In the genomic region with DNA sequence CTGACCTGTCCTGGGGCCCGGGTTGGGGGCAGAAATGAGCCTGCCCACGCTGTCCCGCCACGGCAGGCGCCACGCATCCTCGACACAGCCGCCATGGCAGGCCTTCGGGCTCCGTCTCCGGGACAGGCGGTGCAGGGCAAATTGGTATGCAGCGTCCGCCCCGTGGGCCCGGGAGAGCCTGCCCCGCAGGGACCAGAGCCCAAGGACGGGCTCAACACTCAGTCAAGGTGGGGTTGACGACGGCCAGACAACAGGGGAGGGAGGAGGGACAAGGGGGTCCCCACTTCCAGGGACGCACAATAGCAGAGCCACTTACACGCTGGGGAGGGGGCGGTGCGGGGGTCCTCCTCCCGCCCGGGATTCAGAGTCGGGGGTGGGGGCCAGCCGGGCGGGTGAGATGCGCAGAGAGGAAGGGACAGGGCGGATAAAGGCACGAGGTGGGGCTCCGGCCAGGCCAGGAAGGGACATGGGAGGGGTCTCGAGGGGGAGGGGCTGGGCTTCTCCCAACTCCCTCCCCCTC, we compare ENCODE assay signal across 10 cellular contexts. TPM values are rescaled to one million over a fixed set of nuclear protein-coding genes. Genes with fewer than 3 reads are reported as not detected.
DNase-seq lines count a peak whose midpoint lies in the region; ATAC-seq and TF ChIP-seq lines count a peak whose summit lies in the region.
"Had no signal": no experiment of that assay in that cellular context is flagged by ENCODE, and none has a peak within 500 bp of the region (broad histone marks: within the 10 kb centered on the region; RNA-seq: fewer than 3 reads in every experiment).

No MANE protein-coding gene starts in this region.

- in situ Hi-C loops in ACHN (cut with HindIII; ENCODE audit: low pct_ligation_motif_present, low pct_unique_long_range_greater_than_20kb, low sequenced_read_pairs), result no loop called here
- in situ Hi-C loops in GM13977 (cut with MboI; ENCODE audit: low pct_unique_long_range_greater_than_20kb, low sequenced_read_pairs, unreplicated experiment), result no loop called here

- H3K4me3 ChIP-seq in SU-DHL-6 (ENCODE audit: insufficient read depth, low read length, poor library complexity, severe bottlenecking) (no peak overlapping the region), iPS-18a (ENCODE audit: low read length) (peak overlapping the region; percentile 21), skeletal muscle cell (ENCODE audit: low read depth, low read length) (peak overlapping the region; percentile 48)

- DNase-seq in skeletal muscle cell (ENCODE audit: low read depth) (no peak), ACHN (no peak), GM13977 (ENCODE audit: low spot score) (no peak), ureter (ENCODE audit: low spot score) (no peak)
- DNase-seq: foreskin melanocyte had no signal

- peaks cover 5% of the 10 kb centered on the region; the same call in 1 of the 2 replicates for H3F3A ChIP-seq in SU-DHL-6 (ENCODE audit: insufficient read depth)

- no peaks in the 10 kb centered on the region for H4K20me1 ChIP-seq in SU-DHL-6 (ENCODE audit: low read depth, low read length)

- H3K79me2 ChIP-seq in SU-DHL-6 (ENCODE audit: insufficient read depth, low read length), result no peaks in the 10 kb centered on the region

- H3K36me3 ChIP-seq in ES-I3 (ENCODE audit: insufficient read depth, low read length), result no peaks in the 10 kb centered on the region
- no peaks in the 10 kb centered on the region for H3K36me3 ChIP-seq in SU-DHL-6 (ENCODE audit: low read length)
- no peaks in the 10 kb centered on the region for H3K36me3 ChIP-seq in iPS-18a (ENCODE audit: control insufficient read depth, low read depth, low read length)

- TF ChIP-seq CTCF in SU-DHL-6 (IDR thresholded peaks at IDR 0.05; ENCODE audit: insufficient read depth, low read length, poor library complexity, severe bottlenecking), result no peak
- TF ChIP-seq CTCF in GM13977 (IDR thresholded peaks at IDR 0.05; ENCODE audit: extremely low read depth, insufficient read depth, missing control alignments), result no peak

- no peak overlapping the region for H2AFZ ChIP-seq in SU-DHL-6 (ENCODE audit: low read depth, low read length, severe bottlenecking)

- ATAC-seq in HG02642 (IDR thresholded peaks at IDR 0.05; ENCODE audit: poor library complexity, unreplicated experiment), result no peak

- H3K9me2 ChIP-seq in SU-DHL-6 (replicated peaks; ENCODE audit: insufficient read depth, low read length), result no peaks in the 10 kb centered on the region

- H3K9ac ChIP-seq in ES-I3 (ENCODE audit: low read depth, low read length) (peak overlapping the region; percentile 48; the same call in 1 of the 2 replicates), SU-DHL-6 (ENCODE audit: low read length) (no peak overlapping the region), iPS-18a (ENCODE audit: low read length) (no peak overlapping the region)

- H3K27ac ChIP-seq in SU-DHL-6 (ENCODE audit: low read depth, low read length) (no peak overlapping the region), iPS-18a (ENCODE audit: low read length) (no peak overlapping the region)

- H3K27me3 ChIP-seq in SU-DHL-6 (ENCODE audit: low read length) (no peaks in the 10 kb centered on the region), iPS-18a (ENCODE audit: control insufficient read depth, insufficient read depth, low read length) (peaks cover under 1% of the 10 kb centered on the region)

- peak overlapping the region; percentile 54 for H3K4me2 ChIP-seq in SU-DHL-6 (ENCODE audit: low read depth, low read length, poor library complexity, severe bottlenecking)

- H3K9me3 ChIP-seq in ES-I3 (ENCODE audit: control insufficient read depth, insufficient read depth, low read length), result no peaks in the 10 kb centered on the region
- no peaks in the 10 kb centered on the region for H3K9me3 ChIP-seq in SU-DHL-6 (ENCODE audit: insufficient read depth, low read length)
- H3K9me3 ChIP-seq in iPS-18a (ENCODE audit: control insufficient read depth, low read depth, low read length), result no peaks in the 10 kb centered on the region

- H3K4me1 ChIP-seq in ES-I3 (ENCODE audit: insufficient read depth, low read length), result peaks cover 3% of the 10 kb centered on the region; the same call in 1 of the 2 replicates
- peaks cover 10% of the 10 kb centered on the region for H3K4me1 ChIP-seq in iPS-18a (ENCODE audit: control insufficient read depth, low read depth, low read length)

RNA-seq across cellular contexts. Expression of a gene that starts 1.2 kb away (rescaled TPM):
- total RNA-seq in ureter, result 2.2 TPM
- total RNA-seq: naive thymus-derived CD8-positive, alpha-beta T cell had no signal

RNA-seq across cellular contexts. Expression of a gene that starts 4.6 kb away (rescaled TPM):
- 21.0 TPM for total RNA-seq in ureter

RNA-seq across cellular contexts. Expression of a gene that starts 10.1 kb away (rescaled TPM):
- 2.2 TPM for total RNA-seq in ureter

RNA-seq across cellular contexts. Expression of a gene that starts 18.8 kb away (rescaled TPM):
- total RNA-seq in ureter, result 78.3 TPM

RNA-seq across cellular contexts. Expression of a gene that starts 21.0 kb away (rescaled TPM):
- 35.1 TPM for total RNA-seq in ureter
